Comparison of ENCODE assay signal across 9 cellular contexts in the genomic region with DNA sequence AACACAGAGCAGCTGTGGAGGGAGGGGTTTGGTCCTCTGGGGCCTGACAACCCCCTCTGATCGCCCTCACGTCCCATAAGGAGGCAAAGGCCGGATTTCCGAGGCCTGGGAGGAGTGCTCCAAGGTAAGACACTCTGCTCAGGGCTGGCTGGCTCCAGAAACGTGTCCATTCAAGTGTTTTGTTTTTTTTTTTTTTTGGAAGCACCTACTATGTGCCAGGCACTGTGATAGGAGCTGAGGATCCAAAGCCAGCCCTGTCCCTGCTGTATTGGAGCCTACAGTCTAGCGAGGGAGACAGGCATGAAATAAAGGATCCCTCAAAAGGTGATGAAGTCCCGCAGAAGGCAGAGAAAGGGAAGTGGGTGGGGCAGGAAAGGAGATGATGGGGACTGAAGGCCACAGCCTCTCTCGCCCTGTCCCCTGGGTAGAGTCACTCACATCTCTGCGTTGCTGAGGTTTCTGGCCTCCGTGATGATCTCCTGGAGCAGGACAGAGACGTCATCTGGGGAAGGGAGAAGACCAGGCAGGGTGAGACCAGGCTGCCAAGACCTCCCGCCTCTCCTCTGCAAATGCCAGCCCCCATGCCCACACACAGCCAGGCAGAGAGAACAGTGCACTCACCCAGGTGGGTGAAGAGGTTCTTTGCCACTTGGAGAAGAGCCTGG.
DNase-seq lines count a peak whose midpoint lies in the region; FAIRE-seq and TF ChIP-seq lines count a peak whose summit lies in the region.
"Had no signal": no experiment of that assay in that cellular context is flagged by ENCODE, and none has a peak within 500 bp of the region (broad histone marks: within the 10 kb centered on the region; RNA-seq: fewer than 3 reads in every experiment).

No MANE protein-coding gene starts in this region.

- H3K36me3 ChIP-seq in breast epithelium = no peaks in the 10 kb centered on the region
- H3K36me3 ChIP-seq in kidney (ENCODE audit: control insufficient read depth in 1 of 2, insufficient read depth in 2 of 2, low read length in 2 of 2) = no peaks in the 10 kb centered on the region
- no peaks in the 10 kb centered on the region for H3K36me3 ChIP-seq in vagina
- peaks cover 2% of the 10 kb centered on the region; the same call in 1 of the 2 replicates for H3K36me3 ChIP-seq in WERI-Rb-1

- H3K4me1 ChIP-seq in breast epithelium (peaks cover 3 to 7% of the 10 kb centered on the region in 2 donors), kidney (ENCODE audit: control insufficient read depth in 1 of 2, insufficient read depth in 1 of 2, low read depth in 1 of 2, low read length in 2 of 2) (peaks cover 0 to 15% of the 10 kb centered on the region in 2 donors), vagina (peaks cover 22% of the 10 kb centered on the region)
- H3K4me1 ChIP-seq: foreskin keratinocyte had no signal

- H3K27me3 ChIP-seq in breast epithelium (peaks cover 3 to 43% of the 10 kb centered on the region in 2 donors), vagina (no peaks in the 10 kb centered on the region), WERI-Rb-1 (ENCODE audit: insufficient read depth, low read depth, severe bottlenecking) (no peaks in the 10 kb centered on the region)

- POLR2A ChIA-PET in MCF 10A (lab: Yijun Ruan, JAX) = no interaction called here

- BruUV-seq in MCF 10A (replicated peaks; lab: Mats Ljungman, UMichigan) = no TSS peak

- peak overlapping the region in 2 of 3 donors; percentile 26 to 58 for H3K4me3 ChIP-seq in breast epithelium
- no peak overlapping the region for H3K4me3 ChIP-seq in kidney (ENCODE audit: low read length in 2 of 2)
- H3K4me3 ChIP-seq in vagina = peak overlapping the region; percentile 10 to 31
- no peak overlapping the region for H3K4me3 ChIP-seq in WERI-Rb-1 (ENCODE audit: low read depth, low read length)

- no peak overlapping the region for H3K27ac Mint-ChIP-seq in MCF 10A (ENCODE audit: low read depth, unreplicated experiment)
- H3K27ac Mint-ChIP-seq in activated T-helper 1 cell treated with anti-CD3 and anti-CD28 coated beads, Interleukin-12 subunit alpha, Interleukin-12 subunit beta, Interleukin-2, Interleukin-4 antibody, amounts not matched to agents 30 ng/mL and 10 ng/mL and 1 ng/mL, durations not matched to agents 14 hours and 24 hours and 36 hours = peak overlapping the region; percentile 15

- H3K9me3 ChIP-seq in breast epithelium (no peaks in the 10 kb centered on the region), kidney (ENCODE audit: control insufficient read depth in 1 of 2, low read length in 2 of 2) (no peaks in the 10 kb centered on the region), vagina (no peaks in the 10 kb centered on the region), WERI-Rb-1 (ENCODE audit: severe bottlenecking) (no peaks in the 10 kb centered on the region)

- no peaks in the 10 kb centered on the region for H3K9me3 Mint-ChIP-seq in MCF 10A (ENCODE audit: unreplicated experiment)
- H3K9me3 Mint-ChIP-seq in activated T-helper 1 cell treated with anti-CD3 and anti-CD28 coated beads, Interleukin-12 subunit alpha, Interleukin-12 subunit beta, Interleukin-2, Interleukin-4 antibody, amounts not matched to agents 30 ng/mL and 10 ng/mL and 1 ng/mL, durations not matched to agents 14 hours and 24 hours and 36 hours = no peaks in the 10 kb centered on the region

- H3K4me1 Mint-ChIP-seq in MCF 10A (ENCODE audit: insufficient read depth, unreplicated experiment) = peaks cover 7% of the 10 kb centered on the region
- peaks cover 26% of the 10 kb centered on the region for H3K4me1 Mint-ChIP-seq in activated T-helper 1 cell treated with anti-CD3 and anti-CD28 coated beads, Interleukin-12 subunit alpha, Interleukin-12 subunit beta, Interleukin-2, Interleukin-4 antibody, amounts not matched to agents 30 ng/mL and 10 ng/mL and 1 ng/mL, durations not matched to agents 14 hours and 24 hours and 36 hours (ENCODE audit: low read depth)

- intact Hi-C loops in breast epithelium (cut with DNase I; ENCODE audit: low total_unique reads) (no loop called here), MCF 10A (cut with micrococcal nuclease) (loop anchor here (1.0 to 5.0 kb wide), 4 partner anchors 58 to 592 kb away; no protein-coding TSS in a partner anchor), kidney (cut with DNase I) (loop anchor here (5.0 kb wide), 1 partner anchor 57 kb away; no protein-coding TSS in a partner anchor), vagina (cut with DNase I) (no loop called here)
- intact Hi-C loops in activated T-helper 1 cell treated with anti-CD3 and anti-CD28 coated beads, Interleukin-12 subunit alpha, Interleukin-12 subunit beta, Interleukin-2, Interleukin-4 antibody, amounts not matched to agents 30 ng/mL and 10 ng/mL and 1 ng/mL, durations not matched to agents 14 hours and 24 hours and 36 hours (cut with micrococcal nuclease) = loop anchor here (1.0 to 5.0 kb wide), 5 partner anchors 58 to 592 kb away; a partner anchor contains a TSS

- FAIRE-seq in kidney (lab: Jason Lieb, UNC) = no peak

- TF ChIP-seq POLR2A in breast epithelium (IDR thresholded peaks at IDR 0.05) (no peak), vagina (IDR thresholded peaks at IDR 0.05) (no peak)

- peaks cover 30% of the 10 kb centered on the region for H3K27me3 Mint-ChIP-seq in MCF 10A (ENCODE audit: insufficient read depth, unreplicated experiment)
- H3K27me3 Mint-ChIP-seq in activated T-helper 1 cell treated with anti-CD3 and anti-CD28 coated beads, Interleukin-12 subunit alpha, Interleukin-12 subunit beta, Interleukin-2, Interleukin-4 antibody, amounts not matched to agents 30 ng/mL and 10 ng/mL and 1 ng/mL, durations not matched to agents 14 hours and 24 hours and 36 hours (ENCODE audit: insufficient read depth) = peaks cover 42% of the 10 kb centered on the region

- no peak overlapping the region for H3K27ac ChIP-seq in breast epithelium
- no peak overlapping the region for H3K27ac ChIP-seq in kidney (ENCODE audit: low read depth in 2 of 2, low read length in 2 of 2)
- no peak overlapping the region for H3K27ac ChIP-seq in vagina
- no peak overlapping the region for H3K27ac ChIP-seq in WERI-Rb-1
- H3K27ac ChIP-seq: foreskin keratinocyte had no signal

- CTCF ChIA-PET in MCF 10A (lab: Yijun Ruan, JAX) = interaction anchor here (0.6 to 3.9 kb wide), 14 partner anchors 11 to 226 kb away, joined by 3 to 24 read pairs (median 6); no protein-coding TSS in a partner anchor

- no peak for DNase-seq in breast epithelium (ENCODE audit: low spot score in 2 of 2)
- DNase-seq in MCF 10A (ENCODE audit: unreplicated experiment) = no peak
- DNase-seq in activated T-helper 1 cell treated with anti-CD3 and anti-CD28 coated beads, Interleukin-12 subunit alpha, Interleukin-12 subunit beta, Interleukin-2, Interleukin-4 antibody, amounts not matched to agents 30 ng/mL and 10 ng/mL and 1 ng/mL, durations not matched to agents 14 hours and 24 hours and 36 hours (ENCODE audit: low spot score) = no peak
- DNase-seq in kidney = peak; percentile 34
- no peak for DNase-seq in vagina (ENCODE audit: extremely low spot score in 2 of 2)
- no peak for DNase-seq in WERI-Rb-1
- no peak for DNase-seq in T1000 (lab: John Stamatoyannopoulos, UW)
- no peak for DNase-seq in DMS153 (lab: John Stamatoyannopoulos, UW)

- H3K4me3 Mint-ChIP-seq in MCF 10A (ENCODE audit: unreplicated experiment) = no peak overlapping the region
- peak overlapping the region; percentile 78 for H3K4me3 Mint-ChIP-seq in activated T-helper 1 cell treated with anti-CD3 and anti-CD28 coated beads, Interleukin-12 subunit alpha, Interleukin-12 subunit beta, Interleukin-2, Interleukin-4 antibody, amounts not matched to agents 30 ng/mL and 10 ng/mL and 1 ng/mL, durations not matched to agents 14 hours and 24 hours and 36 hours

- TF ChIP-seq CTCF in breast epithelium (IDR thresholded peaks at IDR 0.05) (no peak), MCF 10A (IDR thresholded peaks at IDR 0.05; ENCODE audit: unreplicated experiment) (no peak), kidney (IDR thresholded peaks at IDR 0.05; ENCODE audit: borderline replicate concordance, extremely low read depth, insufficient read depth) (no peak), vagina (IDR thresholded peaks at IDR 0.05) (no peak), WERI-Rb-1 (IDR thresholded peaks at IDR 0.05; ENCODE audit: low read depth, low read length) (no peak)

- no peaks in the 10 kb centered on the region for H3K36me3 Mint-ChIP-seq in MCF 10A (ENCODE audit: insufficient read depth, unreplicated experiment)
- H3K36me3 Mint-ChIP-seq in activated T-helper 1 cell treated with anti-CD3 and anti-CD28 coated beads, Interleukin-12 subunit alpha, Interleukin-12 subunit beta, Interleukin-2, Interleukin-4 antibody, amounts not matched to agents 30 ng/mL and 10 ng/mL and 1 ng/mL, durations not matched to agents 14 hours and 24 hours and 36 hours (ENCODE audit: low read depth) = no peaks in the 10 kb centered on the region

- H3K9ac ChIP-seq in kidney (ENCODE audit: low read length in 2 of 2) = no peak overlapping the region

Comparison
In these comparisons a context has a peak if more than half of its experiments do, and no peak if none do; other contexts are left out.
1. intact Hi-C loops: an anchor here in MCF 10A (1.0 to 5.0 kb wide), activated T-helper 1 cell treated with anti-CD3 and anti-CD28 coated beads, Interleukin-12 subunit alpha, Interleukin-12 subunit beta, Interleukin-2, Interleukin-4 antibody, amounts not matched to agents 30 ng/mL and 10 ng/mL and 1 ng/mL, durations not matched to agents 14 hours and 24 hours and 36 hours (1.0 to 5.0 kb wide) and kidney (5.0 kb wide); none called in breast epithelium and vagina.
2. H3K4me3 ChIP-seq: peak in breast epithelium (2 of 3) and vagina (2 of 2); none in kidney (0 of 2) and WERI-Rb-1 (single experiment).